In the genomic region with DNA sequence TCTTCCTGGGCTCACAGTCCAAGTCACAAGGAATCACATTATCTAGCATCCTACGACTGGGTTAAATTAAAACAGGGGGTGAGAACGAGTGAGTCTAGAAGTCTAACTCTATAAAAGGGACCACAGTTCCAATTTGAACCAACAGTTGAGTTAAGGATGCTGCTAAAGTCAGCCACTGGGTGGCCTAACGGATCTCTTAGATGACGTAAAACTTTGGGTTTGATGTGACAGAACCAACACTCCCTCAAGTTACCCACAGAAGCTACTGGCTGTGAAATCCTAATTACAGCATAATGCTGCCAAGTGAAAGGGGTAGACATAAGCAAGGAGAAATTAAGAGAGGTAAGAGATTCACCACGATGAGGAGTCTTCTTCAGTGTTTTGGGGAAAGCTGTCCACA, we compare ENCODE assay signal across 1 cellular context.
TF ChIP-seq lines count a peak whose summit lies in the region.

No MANE protein-coding gene starts in this region.

TF ChIP-seq in GM23338, 12 proteins besides CTCF, POLR2A, EP300 and RAD21:
- TF ChIP-seq, protein P1, sequence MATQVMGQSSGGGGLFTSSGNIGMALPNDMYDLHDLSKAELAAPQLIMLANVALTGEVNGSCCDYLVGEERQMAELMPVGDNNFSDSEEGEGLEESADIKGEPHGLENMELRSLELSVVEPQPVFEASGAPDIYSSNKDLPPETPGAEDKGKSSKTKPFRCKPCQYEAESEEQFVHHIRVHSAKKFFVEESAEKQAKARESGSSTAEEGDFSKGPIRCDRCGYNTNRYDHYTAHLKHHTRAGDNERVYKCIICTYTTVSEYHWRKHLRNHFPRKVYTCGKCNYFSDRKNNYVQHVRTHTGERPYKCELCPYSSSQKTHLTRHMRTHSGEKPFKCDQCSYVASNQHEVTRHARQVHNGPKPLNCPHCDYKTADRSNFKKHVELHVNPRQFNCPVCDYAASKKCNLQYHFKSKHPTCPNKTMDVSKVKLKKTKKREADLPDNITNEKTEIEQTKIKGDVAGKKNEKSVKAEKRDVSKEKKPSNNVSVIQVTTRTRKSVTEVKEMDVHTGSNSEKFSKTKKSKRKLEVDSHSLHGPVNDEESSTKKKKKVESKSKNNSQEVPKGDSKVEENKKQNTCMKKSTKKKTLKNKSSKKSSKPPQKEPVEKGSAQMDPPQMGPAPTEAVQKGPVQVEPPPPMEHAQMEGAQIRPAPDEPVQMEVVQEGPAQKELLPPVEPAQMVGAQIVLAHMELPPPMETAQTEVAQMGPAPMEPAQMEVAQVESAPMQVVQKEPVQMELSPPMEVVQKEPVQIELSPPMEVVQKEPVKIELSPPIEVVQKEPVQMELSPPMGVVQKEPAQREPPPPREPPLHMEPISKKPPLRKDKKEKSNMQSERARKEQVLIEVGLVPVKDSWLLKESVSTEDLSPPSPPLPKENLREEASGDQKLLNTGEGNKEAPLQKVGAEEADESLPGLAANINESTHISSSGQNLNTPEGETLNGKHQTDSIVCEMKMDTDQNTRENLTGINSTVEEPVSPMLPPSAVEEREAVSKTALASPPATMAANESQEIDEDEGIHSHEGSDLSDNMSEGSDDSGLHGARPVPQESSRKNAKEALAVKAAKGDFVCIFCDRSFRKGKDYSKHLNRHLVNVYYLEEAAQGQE (IDR thresholded peaks at IDR 0.05; ENCODE audit: unreplicated experiment) = no peak
- TF ChIP-seq EZH2 (IDR thresholded peaks at IDR 0.05; ENCODE audit: low read depth, unreplicated experiment) (no peak), STAT1 (IDR thresholded peaks at IDR 0.05; ENCODE audit: unreplicated experiment) (no peak), ZNF462 (CRISPR knock-in tag; IDR thresholded peaks at IDR 0.05) (no peak), EZH2phosphoT487 (IDR thresholded peaks at IDR 0.05; ENCODE audit: unreplicated experiment) (no peak)
